21 cellular contexts compared by ENCODE assay signal in genomic region chr10:110755781-110756180, GRCh38.
A peak's percentile ranks its signal among the peaks of the same experiment; 100 is the strongest.
DNase-seq lines count a peak whose midpoint lies in the region; ATAC-seq and TF ChIP-seq lines count a peak whose summit lies in the region.
"Had no signal": no experiment of that assay in that cellular context is flagged by ENCODE, and none has a peak within 500 bp of the region (broad histone marks: within the 10 kb centered on the region; RNA-seq: fewer than 3 reads in every experiment).

No MANE protein-coding gene starts in this region.

- H3K4me2 ChIP-seq in GM23248 (ENCODE audit: unreplicated experiment) = no peak overlapping the region
- H3K4me2 ChIP-seq: BLaER1 had no signal

- no peaks in the 10 kb centered on the region for H3F3A ChIP-seq in GM23248 (ENCODE audit: insufficient read depth)

- H3K9me3 Mint-ChIP-seq in natural killer cell treated with Interleukin-12 subunit alpha and Interleukin-12 subunit beta and Interleukin-15 and Interleukin-18, amount 100 ng/mL, for 72 hours = no peaks in the 10 kb centered on the region
- H3K9me3 Mint-ChIP-seq: CD4-positive, alpha-beta memory T cell; H9 had no signal

- DNase-seq in GM23248 (peak; percentile 57), RPMI7951 (ENCODE audit: low read depth) (peak; percentile 31), left ventricle myocardium superior (peak; percentile 36), gastrocnemius medialis (peak in 1 of 2 donors; percentile 65), T1000 (lab: John Stamatoyannopoulos, UW) (no peak)
- no peak for DNase-seq in natural killer cell treated with Interleukin-12 subunit alpha and Interleukin-12 subunit beta and Interleukin-15 and Interleukin-18, amount 100 ng/mL, for 72 hours (ENCODE audit: low spot score)
- DNase-seq: Calu3; CD4-positive, alpha-beta memory T cell; DMS79 treated with DMSO at 0.1 percent for 48 hours; H9; KG1; NCI-H1105 treated with DMSO at 0.1 percent for 48 hours; NCI-H1694; NCI-H2081 treated with DMSO at 0.1 percent for 48 hours; NCI-H510A; NCI-H748 treated with DMSO at 0.1 percent for 48 hours; PC-3 had no signal

- H3K27ac ChIP-seq in GM23248 (no peak overlapping the region), gastrocnemius medialis (peak overlapping the region in 3 of 4 donors; percentile 5 to 64 (median 44))
- H3K27ac ChIP-seq: BLaER1, SJSA1 had no signal

- ATAC-seq in left ventricle myocardium superior (peak; percentile 69), gastrocnemius medialis (peak; percentile 58 to 92), GM18519 (IDR thresholded peaks at IDR 0.05; ENCODE audit: low FRiP score, unreplicated experiment) (no peak)
- ATAC-seq in natural killer cell treated with Interleukin-12 subunit alpha and Interleukin-12 subunit beta and Interleukin-15 and Interleukin-18, amount 100 ng/mL, for 72 hours = no peak
- ATAC-seq: HepG2, PC-3 had no signal

- TF ChIP-seq CTCF in gastrocnemius medialis (IDR thresholded peaks at IDR 0.05 in 4 of 5, conservative IDR thresholded peaks at IDR 0.05 in 1 of 5) = no peak

- no peaks in the 10 kb centered on the region for H3K9me2 ChIP-seq in GM23248 (ENCODE audit: insufficient read depth)

- peaks cover 0 to 8% of the 10 kb centered on the region in 2 donors for H3K27me3 Mint-ChIP-seq in natural killer cell treated with Interleukin-12 subunit alpha and Interleukin-12 subunit beta and Interleukin-15 and Interleukin-18, amount 100 ng/mL, for 72 hours
- H3K27me3 Mint-ChIP-seq: CD4-positive, alpha-beta memory T cell had no signal

- no peak for TF ChIP-seq POLR2A in gastrocnemius medialis (IDR thresholded peaks at IDR 0.05)

- H3K4me3 Mint-ChIP-seq in natural killer cell treated with Interleukin-12 subunit alpha and Interleukin-12 subunit beta and Interleukin-15 and Interleukin-18, amount 100 ng/mL, for 72 hours = no peak overlapping the region
- H3K4me3 Mint-ChIP-seq: H9 had no signal

- H3K4me1 ChIP-seq in GM23248 (ENCODE audit: insufficient read depth) (peaks cover 7% of the 10 kb centered on the region; the same call in 1 of the 2 replicates), gastrocnemius medialis (peaks cover 26 to 49% of the 10 kb centered on the region in 2 donors)
- H3K4me1 ChIP-seq: BLaER1 had no signal

- in situ Hi-C loops in GM23248 (cut with MboI) = loop anchor here (25.0 kb wide), 1 partner anchor 1382 kb away; no protein-coding TSS in a partner anchor
- in situ Hi-C loops in gastrocnemius medialis (cut with MboI; ENCODE audit: low sequenced_read_pairs in 4 of 4) = no loop called here

- H3K9ac ChIP-seq in GM23248 = no peak overlapping the region
- H3K9ac ChIP-seq: BLaER1 had no signal

- intact Hi-C loops in left ventricle myocardium superior (cut with micrococcal nuclease) (no loop called here), gastrocnemius medialis (cut with DNase I; ENCODE audit: low total_unique reads) (no loop called here)

- no peaks in the 10 kb centered on the region for H3K79me2 ChIP-seq in GM23248 (ENCODE audit: insufficient read depth)

- H3K4me3 ChIP-seq in GM23248 (no peak overlapping the region), gastrocnemius medialis (no peak overlapping the region)
- H3K4me3 ChIP-seq: BLaER1, SJSA1 had no signal

- no peaks in the 10 kb centered on the region for H3K36me3 ChIP-seq in GM23248 (ENCODE audit: low read depth)
- H3K36me3 ChIP-seq in gastrocnemius medialis = no peaks in the 10 kb centered on the region
- H3K36me3 ChIP-seq: BLaER1, SJSA1 had no signal

- no peaks in the 10 kb centered on the region for H3K36me3 Mint-ChIP-seq in natural killer cell treated with Interleukin-12 subunit alpha and Interleukin-12 subunit beta and Interleukin-15 and Interleukin-18, amount 100 ng/mL, for 72 hours

- H3K27me3 ChIP-seq in GM23248 (replicated peaks; ENCODE audit: insufficient read depth) = no peaks in the 10 kb centered on the region; the same call in 1 of the 2 replicates
- H3K27me3 ChIP-seq in gastrocnemius medialis = no peaks in the 10 kb centered on the region
- H3K27me3 ChIP-seq: BLaER1, SJSA1 had no signal

- no peaks in the 10 kb centered on the region for H3K9me3 ChIP-seq in GM23248 (ENCODE audit: low read depth)
- H3K9me3 ChIP-seq in gastrocnemius medialis = no peaks in the 10 kb centered on the region
- H3K9me3 ChIP-seq: BLaER1, SJSA1 had no signal

- H3K4me1 Mint-ChIP-seq in natural killer cell treated with Interleukin-12 subunit alpha and Interleukin-12 subunit beta and Interleukin-15 and Interleukin-18, amount 100 ng/mL, for 72 hours (ENCODE audit: low read depth in 2 of 2) = peaks cover 0 to 18% of the 10 kb centered on the region in 2 donors

- WGBS in GM23248 (ENCODE audit: low coverage in 1 of 2, low lambda C conversion rate in 2 of 2, missing lambda C conversion rate in 2 of 2), 2 experiments = 35 to 42% methylated on average over 6 of the region's 6 CpGs

- H3K27ac Mint-ChIP-seq in natural killer cell treated with Interleukin-12 subunit alpha and Interleukin-12 subunit beta and Interleukin-15 and Interleukin-18, amount 100 ng/mL, for 72 hours = no peak overlapping the region
- H3K27ac Mint-ChIP-seq: CD4-positive, alpha-beta memory T cell; H9 had no signal

- H4K20me1 ChIP-seq in GM23248 (ENCODE audit: insufficient read depth) = no peaks in the 10 kb centered on the region; the same call in 1 of the 2 replicates
- H4K20me1 ChIP-seq: BLaER1 had no signal

- H2AFZ ChIP-seq in GM23248 = no peak overlapping the region

Comparison
In these comparisons a context has a peak if more than half of its experiments do, and no peak if none do; other contexts are left out.
1. DNase-seq: peak in GM23248 (single experiment), RPMI7951 (single experiment) and left ventricle myocardium superior (single experiment); none in natural killer cell treated with Interleukin-12 subunit alpha and Interleukin-12 subunit beta and Interleukin-15 and Interleukin-18, amount 100 ng/mL, for 72 hours (single experiment) and T1000 (single experiment).
2. ATAC-seq: peak in left ventricle myocardium superior (single experiment) and gastrocnemius medialis (2 of 2); none in natural killer cell treated with Interleukin-12 subunit alpha and Interleukin-12 subunit beta and Interleukin-15 and Interleukin-18, amount 100 ng/mL, for 72 hours (0 of 2) and GM18519 (single experiment).